ENCODE assay signal across 18 cellular contexts in genomic region chr14:76307786-76308780, GRCh38.
DNase-seq lines count a peak whose midpoint lies in the region; ATAC-seq and TF ChIP-seq lines count a peak whose summit lies in the region.
"Had no signal": no experiment of that assay in that cellular context is flagged by ENCODE, and none has a peak within 500 bp of the region (broad histone marks: within the 10 kb centered on the region; RNA-seq: fewer than 3 reads in every experiment).

No MANE protein-coding gene starts in this region.

- no peak overlapping the region for H3K27ac ChIP-seq in right atrium auricular region
- H3K27ac ChIP-seq in heart left ventricle = no peak overlapping the region
- no peak overlapping the region for H3K27ac ChIP-seq in coronary artery
- no peak overlapping the region for H3K27ac ChIP-seq in mesendoderm (ENCODE audit: low read depth, low read length)
- H3K27ac ChIP-seq in brain microvascular endothelial cell = no peak overlapping the region
- H3K27ac ChIP-seq: SK-N-MC had no signal

- H3K9me3 ChIP-seq in right atrium auricular region (no peaks in the 10 kb centered on the region), heart left ventricle (no peaks in the 10 kb centered on the region)

- H3K4ac ChIP-seq in mesendoderm (ENCODE audit: low read depth, low read length) = no peak overlapping the region

- intact Hi-C loops in heart left ventricle (cut with DNase I) = no loop called here

- in situ Hi-C loops in brain microvascular endothelial cell (cut with HindIII; ENCODE audit: low pct_ligation_motif_present, low sequenced_read_pairs) = no loop called here

- H3K79me2 ChIP-seq in mesendoderm (ENCODE audit: control insufficient read depth, insufficient read depth, low read length) = no peaks in the 10 kb centered on the region

- H3K36me3 ChIP-seq in right atrium auricular region (no peaks in the 10 kb centered on the region), heart left ventricle (no peaks in the 10 kb centered on the region), mesendoderm (ENCODE audit: control insufficient read depth, insufficient read depth, low read length) (no peaks in the 10 kb centered on the region), brain microvascular endothelial cell (replicated peaks) (no peaks in the 10 kb centered on the region)

- no peak for TF ChIP-seq POLR2A in heart left ventricle (IDR thresholded peaks at IDR 0.05)

- no peak overlapping the region for H3K56ac ChIP-seq in mesendoderm (ENCODE audit: low read length)

- H3K4me3 ChIP-seq in right atrium auricular region (no peak overlapping the region), heart left ventricle (no peak overlapping the region), coronary artery (no peak overlapping the region), mesendoderm (ENCODE audit: low read length) (no peak overlapping the region), brain microvascular endothelial cell (ENCODE audit: low read depth, low read length) (no peak overlapping the region)
- H3K4me3 ChIP-seq: SK-N-MC had no signal

- no peak for TF ChIP-seq CTCF in right atrium auricular region (IDR thresholded peaks at IDR 0.05)
- no peak for TF ChIP-seq CTCF in heart left ventricle (IDR thresholded peaks at IDR 0.05)
- TF ChIP-seq CTCF in coronary artery (IDR thresholded peaks at IDR 0.05) = no peak
- TF ChIP-seq CTCF in brain microvascular endothelial cell (IDR thresholded peaks at IDR 0.05; ENCODE audit: low read depth, low read length, missing control alignments) = no peak

- no peaks in the 10 kb centered on the region for H3K79me1 ChIP-seq in mesendoderm (ENCODE audit: low read length)

- H3K4me1 ChIP-seq in right atrium auricular region (peaks cover 0 to 7% of the 10 kb centered on the region in 2 donors), heart left ventricle (peaks cover 0 to 20% (median 8%) of the 10 kb centered on the region in 12 donors), mesendoderm (ENCODE audit: control insufficient read depth, low read depth, low read length) (no peaks in the 10 kb centered on the region)

- 93 to 94% (median 94%) methylated on average over 15 of the region's 15 CpGs for WGBS in heart left ventricle, 4 donors
- WGBS in mesendoderm (ENCODE audit: extremely low coverage, insufficient coverage, low lambda C conversion rate) = no CpG with 5 or more reads among the region's 15 CpGs

- no peak overlapping the region for H3K23ac ChIP-seq in mesendoderm (ENCODE audit: low read length)

- no peaks in the 10 kb centered on the region for H3K27me3 ChIP-seq in right atrium auricular region
- peaks cover 0 to 16% (median 0%) of the 10 kb centered on the region in 9 donors for H3K27me3 ChIP-seq in heart left ventricle
- no peaks in the 10 kb centered on the region for H3K27me3 ChIP-seq in mesendoderm (ENCODE audit: insufficient read depth, low read length, poor library complexity)
- peaks cover 10% of the 10 kb centered on the region for H3K27me3 ChIP-seq in brain microvascular endothelial cell (replicated peaks)

- no peak overlapping the region for H2BK120ac ChIP-seq in mesendoderm (ENCODE audit: low read depth, low read length)

- DNase-seq in right atrium auricular region (ENCODE audit: low spot score) = peak; percentile 49
- no peak for DNase-seq in heart left ventricle
- DNase-seq in coronary artery (ENCODE audit: low spot score) = peak; percentile 49
- peak; percentile 33 for DNase-seq in mesendoderm
- DNase-seq in brain microvascular endothelial cell = no peak
- no peak for DNase-seq in NCI-H510A treated with DMSO at 0.1 percent for 48 hours (lab: John Stamatoyannopoulos, UW)
- DNase-seq: C1 segment of cervical spinal cord, DMS79 treated with DMSO at 0.1 percent for 48 hours, GF-D8, MV-4-11, NCI-H1417 treated with DMSO at 0.1 percent for 48 hours, NCI-H2029 treated with DMSO at 0.1 percent for 48 hours, NCI-H510A, NCI-H82, Right ventricle myocardium superior had no signal

- no peak overlapping the region for H2BK5ac ChIP-seq in mesendoderm (ENCODE audit: low read length)

- no peak overlapping the region for H4K5ac ChIP-seq in mesendoderm (ENCODE audit: low read length)

- H3K18ac ChIP-seq in mesendoderm (ENCODE audit: low read length) = no peak overlapping the region

- H3K4me2 ChIP-seq in mesendoderm (ENCODE audit: low read length) = no peak overlapping the region

- no peak overlapping the region for H2AK5ac ChIP-seq in mesendoderm (ENCODE audit: low read length)

- H4K8ac ChIP-seq in mesendoderm (ENCODE audit: low read depth, low read length) = no peak overlapping the region

- no peak overlapping the region for H2BK15ac ChIP-seq in mesendoderm (replicated peaks; ENCODE audit: low read depth)

- H3K9ac ChIP-seq in mesendoderm (ENCODE audit: low read length) = no peak overlapping the region

- ATAC-seq in heart left ventricle (no peak), HG03175 (IDR thresholded peaks at IDR 0.05; ENCODE audit: unreplicated experiment) (no peak), HG02970 (IDR thresholded peaks at IDR 0.05; ENCODE audit: low FRiP score, unreplicated experiment) (no peak)

Comparison
In these comparisons a context has a peak if more than half of its experiments do, and no peak if none do; other contexts are left out.
1. DNase-seq: peak in right atrium auricular region (single experiment), coronary artery (single experiment) and mesendoderm (single experiment); none in heart left ventricle (0 of 5), brain microvascular endothelial cell (single experiment) and NCI-H510A treated with DMSO at 0.1 percent for 48 hours (single experiment).